23 cellular contexts compared by ENCODE assay signal in the genomic region with DNA sequence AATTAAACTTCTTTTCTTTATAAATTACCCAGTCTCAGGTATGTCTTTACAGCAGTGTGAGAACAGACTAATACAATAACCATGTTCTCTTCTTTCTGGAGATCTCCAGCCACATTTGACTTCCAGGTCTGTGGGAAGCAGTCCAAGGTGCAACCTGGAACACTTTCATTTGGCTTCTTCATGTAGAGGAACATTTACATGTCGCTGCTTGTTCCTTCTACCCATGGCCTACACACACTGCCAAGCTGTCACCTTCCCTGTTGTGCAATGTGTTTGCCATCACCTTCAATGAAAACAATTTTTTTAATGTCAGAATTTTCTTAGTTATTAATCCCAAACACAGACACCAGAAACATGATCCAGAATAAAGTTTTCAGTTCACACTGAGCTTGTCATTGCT.
DNase-seq lines count a peak whose midpoint lies in the region; ATAC-seq, FAIRE-seq and TF ChIP-seq lines count a peak whose summit lies in the region.
"Had no signal": no experiment of that assay in that cellular context is flagged by ENCODE, and none has a peak within 500 bp of the region (broad histone marks: within the 10 kb centered on the region; RNA-seq: fewer than 3 reads in every experiment).

No MANE protein-coding gene starts in this region.

- no peaks in the 10 kb centered on the region for H3K27me3 Mint-ChIP-seq in CD4-positive, alpha-beta T cell

- CTCF ChIA-PET in CD4-positive, alpha-beta T cell (lab: Charles Lee) = interaction anchor here (1.2 kb wide), 1 partner anchor 16 kb away, joined by 3 read pairs; no protein-coding TSS in a partner anchor

- H3K36me3 ChIP-seq in bronchial epithelial cell (ENCODE audit: control insufficient read depth, insufficient read depth, low read length) (no peaks in the 10 kb centered on the region), lower lobe of right lung (no peaks in the 10 kb centered on the region)
- H3K36me3 ChIP-seq: ascending aorta, neutrophil, transverse colon had no signal

- H3K9me3 Mint-ChIP-seq in CD4-positive, alpha-beta T cell = no peaks in the 10 kb centered on the region

- H3K4me3 Mint-ChIP-seq in CD4-positive, alpha-beta T cell = peak overlapping the region; percentile 26

- no peak overlapping the region for H3K27ac ChIP-seq in CD4-positive, alpha-beta T cell (ENCODE audit: low read depth, low read length)
- H3K27ac ChIP-seq in lower lobe of right lung = peak overlapping the region; percentile 28
- H3K27ac ChIP-seq: ascending aorta, KMS-11, neutrophil, transverse colon had no signal

- peaks cover 45% of the 10 kb centered on the region for H3K36me3 Mint-ChIP-seq in CD4-positive, alpha-beta T cell (ENCODE audit: low read depth)

- no peak for ATAC-seq in CD4-positive, alpha-beta T cell (ENCODE audit: poor library complexity)
- no peak for ATAC-seq in lower lobe of right lung

- peaks cover 57% of the 10 kb centered on the region for H3K4me1 Mint-ChIP-seq in CD4-positive, alpha-beta T cell (ENCODE audit: low read depth)

- H3K4me3 ChIP-seq in bronchial epithelial cell (ENCODE audit: low read depth, low read length) (no peak overlapping the region), lower lobe of right lung (no peak overlapping the region)
- H3K4me3 ChIP-seq: ascending aorta, skin epidermis, transverse colon had no signal

- POLR2A ChIA-PET in CD4-positive, alpha-beta T cell (lab: Charles Lee) = no interaction called here

- H3K27ac Mint-ChIP-seq in CD4-positive, alpha-beta T cell = peak overlapping the region; percentile 78

- intact Hi-C loops in CD4-positive, alpha-beta T cell (cut with DNase I, micrococcal nuclease) = no loop called here
- intact Hi-C loops in lower lobe of right lung (cut with DNase I) = no loop called here

- no peaks in the 10 kb centered on the region for H3K9me3 ChIP-seq in CD4-positive, alpha-beta T cell (ENCODE audit: control insufficient read depth, low read length)
- H3K9me3 ChIP-seq in lower lobe of right lung = no peaks in the 10 kb centered on the region
- H3K9me3 ChIP-seq: ascending aorta, neutrophil, transverse colon had no signal

- H3K27me3 ChIP-seq in CD4-positive, alpha-beta T cell (ENCODE audit: control insufficient read depth, insufficient read depth, low read length) = no peaks in the 10 kb centered on the region
- H3K27me3 ChIP-seq in bronchial epithelial cell (ENCODE audit: control insufficient read depth, insufficient read depth, low read length) (no peaks in the 10 kb centered on the region), lower lobe of right lung (ENCODE audit: low read depth) (no peaks in the 10 kb centered on the region)
- H3K27me3 ChIP-seq: ascending aorta, neutrophil, transverse colon had no signal

- FAIRE-seq in HTR-8/SVneo (lab: Jason Lieb, UNC) (peak; percentile 95), bronchial epithelial cell (lab: Jason Lieb, UNC) (no peak)
- FAIRE-seq: H54, RCC 7860 had no signal

- TF ChIP-seq CTCF in CD4-positive, alpha-beta T cell (IDR thresholded peaks at IDR 0.05) = no peak
- TF ChIP-seq CTCF in bronchial epithelial cell (IDR thresholded peaks at IDR 0.05; ENCODE audit: insufficient read depth, low read length, severe bottlenecking) = no peak
- TF ChIP-seq CTCF in lower lobe of right lung (IDR thresholded peaks at IDR 0.05) = no peak

- no peak for DNase-seq in CD4-positive, alpha-beta T cell
- DNase-seq in HTR-8/SVneo (ENCODE audit: insufficient read length, low spot score) = no peak
- peak; percentile 84 for DNase-seq in bronchial epithelial cell (ENCODE audit: low read depth)
- DNase-seq in lower lobe of right lung = no peak
- DNase-seq in AG08395 (ENCODE audit: low spot score) = no peak
- DNase-seq in NCI-H2107 treated with DMSO at 0.1 percent for 48 hours (lab: John Stamatoyannopoulos, UW; ENCODE audit: unreplicated experiment) = no peak
- no peak for DNase-seq in iPS-NIHi11 (ENCODE audit: low spot score)
- DNase-seq: activated effector memory CD4-positive, alpha-beta T cell treated with anti-CD3 and anti-CD28 coated beads, Interleukin-2, amount 50 U/mL, for 16 hours; effector CD8-positive, alpha-beta T cell; head of caudate nucleus; NCI-H1092; NCI-H1930; NCI-H446; stimulated activated CD4-positive, alpha-beta T cell treated with anti-CD3 and anti-CD28 coated beads, Interleukin-2, amount 100 ng/mL, for 24 hours; stimulated activated naive CD4-positive, alpha-beta T cell; T-helper 9 cell; transverse colon had no signal

- H3K4me1 ChIP-seq in lower lobe of right lung = peaks cover 30% of the 10 kb centered on the region
- H3K4me1 ChIP-seq: ascending aorta, transverse colon had no signal
